ENCODE assay signal across 33 cellular contexts in genomic region chr5:52925001-52925400, GRCh38.
"Had no signal": no experiment of that assay in that cellular context is flagged by ENCODE, and none has a peak within 500 bp of the region (broad histone marks: within the 10 kb centered on the region; RNA-seq: fewer than 3 reads in every experiment).

No MANE protein-coding gene starts in this region.

- H3K27me3 Mint-ChIP-seq: activated CD8-positive, alpha-beta T cell treated with anti-CD3 and anti-CD28 coated beads for 36 hours; activated naive CD8-positive, alpha-beta T cell treated with anti-CD3 and anti-CD28 coated beads for 36 hours had no signal

- ATAC-seq: activated CD8-positive, alpha-beta T cell treated with anti-CD3 and anti-CD28 coated beads for 36 hours; activated naive CD4-positive, alpha-beta T cell treated with anti-CD3 and anti-CD28 coated beads, Interleukin-2, amount 50 U/mL, for 72 hours; activated T-cell treated with anti-CD3 and anti-CD28 coated beads, Interleukin-2, amount 50 U/mL, for 4 hours; activated T-cell treated with anti-CD3 and anti-CD28 coated beads, Interleukin-2, amount 50 U/mL, for 72 hours; activated T-helper 17 cell treated with anti-CD3 and anti-CD28 coated beads, Interleukin-2, amount 50 U/mL, for 72 hours had no signal

- H3K27ac Mint-ChIP-seq: activated B cell treated with CpG ODN at 0.5 μM for 24 hours; activated CD4-positive, alpha-beta memory T cell treated with anti-CD3 and anti-CD28 coated beads for 36 hours; activated CD4-positive, alpha-beta T cell treated with anti-CD3 and anti-CD28 coated beads, Interleukin-2, amount 10 ng/mL, durations not matched to agents 24 days and 14 days; activated CD8-positive, alpha-beta T cell treated with anti-CD3 and anti-CD28 coated beads for 36 hours; activated naive CD4-positive, alpha-beta T cell treated with anti-CD3 and anti-CD28 coated beads for 36 hours; activated naive CD4-positive, alpha-beta T cell treated with anti-CD3 and anti-CD28 coated beads, Interleukin-2, amount 50 U/mL, for 72 hours; activated naive CD8-positive, alpha-beta T cell treated with anti-CD3 and anti-CD28 coated beads for 36 hours; activated T-cell treated with anti-CD3 and anti-CD28 coated beads, Interleukin-2, amount 50 U/mL, for 72 hours; activated T-helper 1 cell treated with anti-CD3 and anti-CD28 coated beads, Interleukin-12 subunit alpha, Interleukin-12 subunit beta, Interleukin-2, Interleukin-4 antibody, amounts not matched to agents 30 ng/mL and 10 ng/mL and 1 ng/mL, durations not matched to agents 14 hours and 24 hours and 36 hours; activated T-helper 17 cell treated with anti-CD3 and anti-CD28 coated beads, Interleukin-2, amount 50 U/mL, for 72 hours; T-helper 1 cell treated with Interleukin-12 subunit alpha and Interleukin-12 subunit beta and Interleukin-4 antibody, amounts not matched to agents 30 μg/mL and 1 μg/mL, for 36 hours; T-helper 2 cell treated with Interferon-gamma antibody and Interleukin-4, amounts not matched to agents 5 μg/mL and 100 μg/mL, for 36 hours had no signal

- H3K9me3 ChIP-seq: ascending aorta had no signal

- H3K4me1 Mint-ChIP-seq: activated B cell treated with CpG ODN at 0.5 μM for 24 hours; activated T-helper 17 cell treated with anti-CD3 and anti-CD28 coated beads, Interleukin-2, amount 50 U/mL, for 72 hours had no signal

- H3K36me3 Mint-ChIP-seq: activated CD4-positive, alpha-beta memory T cell treated with anti-CD3 and anti-CD28 coated beads for 36 hours; activated naive CD4-positive, alpha-beta T cell treated with anti-CD3 and anti-CD28 coated beads, Interleukin-2, amount 50 U/mL, for 72 hours; brain had no signal

- H3K4me3 ChIP-seq: ascending aorta had no signal

- DNase-seq: activated B cell treated with CpG ODN at 0.5 μM for 24 hours; activated CD4-positive, alpha-beta memory T cell treated with anti-CD3 and anti-CD28 coated beads for 36 hours; activated CD4-positive, alpha-beta T cell treated with anti-CD3 and anti-CD28 coated beads for 4 hours; activated CD4-positive, alpha-beta T cell treated with anti-CD3 and anti-CD28 coated beads, Interleukin-2, amount 10 ng/mL, durations not matched to agents 24 days and 14 days; activated CD4-positive, alpha-beta T cell treated with anti-CD3 and anti-CD28 coated beads, Interleukin-2, amount 50 U/mL, for 1 hour; activated CD4-positive, alpha-beta T cell treated with anti-CD3 and anti-CD28 coated beads, Interleukin-2, amount 50 U/mL, for 4 hours; activated CD4-positive, CD25-positive, alpha-beta regulatory T cell treated with anti-CD3 and anti-CD28 coated beads, Interleukin-2, amount 50 U/mL, for 72 hours; activated CD8-positive, alpha-beta memory T cell treated with anti-CD3 and anti-CD28 coated beads, Interleukin-2, amount 50 U/mL, for 4 hours; activated CD8-positive, alpha-beta T cell treated with anti-CD3 and anti-CD28 coated beads for 36 hours; activated effector memory CD4-positive, alpha-beta T cell treated with anti-CD3 and anti-CD28 coated beads, Interleukin-2, amount 50 U/mL, for 16 hours; activated gamma-delta T cell treated with Interleukin-2 at 50 U/mL for 16 hours; activated naive CD4-positive, alpha-beta T cell; activated naive CD4-positive, alpha-beta T cell treated with anti-CD3 and anti-CD28 coated beads for 36 hours; activated naive CD4-positive, alpha-beta T cell treated with anti-CD3 and anti-CD28 coated beads, Interleukin-2, amount 50 U/mL, for 16 hours; activated naive CD8-positive, alpha-beta T cell treated with anti-CD3 and anti-CD28 coated beads for 36 hours; activated T-cell treated with anti-CD3 and anti-CD28 coated beads for 4 hours; activated T-cell treated with anti-CD3 and anti-CD28 coated beads, Interleukin-2, amount 50 U/mL, for 1 hour; activated T-cell treated with anti-CD3 and anti-CD28 coated beads, Interleukin-2, amount 50 U/mL, for 4 hours; activated T-cell treated with anti-CD3 and anti-CD28 coated beads, Interleukin-2, amount 50 U/mL, for 72 hours; amygdala; anterior cingulate cortex; central memory CD4-positive, alpha-beta T cell; T-helper 1 cell; T-helper 2 cell; T-helper 9 cell had no signal

- H3K27ac ChIP-seq: ascending aorta, VCaP had no signal

- H3K27me3 ChIP-seq: ascending aorta had no signal

- H3K9me3 Mint-ChIP-seq: activated B cell treated with CpG ODN at 0.5 μM for 24 hours; activated CD4-positive, alpha-beta memory T cell treated with anti-CD3 and anti-CD28 coated beads for 36 hours; activated CD4-positive, alpha-beta T cell treated with anti-CD3 and anti-CD28 coated beads, Interleukin-2, amount 10 ng/mL, durations not matched to agents 24 days and 14 days; activated CD8-positive, alpha-beta T cell treated with anti-CD3 and anti-CD28 coated beads for 36 hours; activated naive CD4-positive, alpha-beta T cell treated with anti-CD3 and anti-CD28 coated beads for 36 hours; activated naive CD4-positive, alpha-beta T cell treated with anti-CD3 and anti-CD28 coated beads, Interleukin-2, amount 50 U/mL, for 72 hours; activated naive CD8-positive, alpha-beta T cell treated with anti-CD3 and anti-CD28 coated beads for 36 hours; activated T-cell treated with anti-CD3 and anti-CD28 coated beads, Interleukin-2, amount 50 U/mL, for 4 hours; activated T-cell treated with anti-CD3 and anti-CD28 coated beads, Interleukin-2, amount 50 U/mL, for 72 hours; activated T-helper 1 cell treated with anti-CD3 and anti-CD28 coated beads, Interleukin-12 subunit alpha, Interleukin-12 subunit beta, Interleukin-2, Interleukin-4 antibody, amounts not matched to agents 30 ng/mL and 10 ng/mL and 1 ng/mL, durations not matched to agents 14 hours and 24 hours and 36 hours; activated T-helper 17 cell treated with anti-CD3 and anti-CD28 coated beads, Interleukin-2, amount 50 U/mL, for 72 hours; brain; T-helper 1 cell treated with Interleukin-12 subunit alpha and Interleukin-12 subunit beta and Interleukin-4 antibody, amounts not matched to agents 30 μg/mL and 1 μg/mL, for 36 hours; T-helper 2 cell treated with Interferon-gamma antibody and Interleukin-4, amounts not matched to agents 5 μg/mL and 100 μg/mL, for 36 hours had no signal

- H3K4me3 Mint-ChIP-seq: activated B cell treated with CpG ODN at 0.5 μM for 24 hours; activated CD4-positive, alpha-beta memory T cell treated with anti-CD3 and anti-CD28 coated beads for 36 hours; activated CD4-positive, alpha-beta T cell treated with anti-CD3 and anti-CD28 coated beads, Interleukin-2, amount 10 ng/mL, durations not matched to agents 24 days and 14 days; activated CD8-positive, alpha-beta T cell treated with anti-CD3 and anti-CD28 coated beads for 36 hours; activated naive CD4-positive, alpha-beta T cell treated with anti-CD3 and anti-CD28 coated beads for 36 hours; activated naive CD8-positive, alpha-beta T cell treated with anti-CD3 and anti-CD28 coated beads for 36 hours; activated T-cell treated with anti-CD3 and anti-CD28 coated beads, Interleukin-2, amount 50 U/mL, for 4 hours; activated T-cell treated with anti-CD3 and anti-CD28 coated beads, Interleukin-2, amount 50 U/mL, for 72 hours; activated T-helper 1 cell treated with anti-CD3 and anti-CD28 coated beads, Interleukin-12 subunit alpha, Interleukin-12 subunit beta, Interleukin-2, Interleukin-4 antibody, amounts not matched to agents 30 ng/mL and 10 ng/mL and 1 ng/mL, durations not matched to agents 14 hours and 24 hours and 36 hours; activated T-helper 17 cell treated with anti-CD3 and anti-CD28 coated beads, Interleukin-2, amount 50 U/mL, for 72 hours; brain; T-helper 1 cell treated with Interleukin-12 subunit alpha and Interleukin-12 subunit beta and Interleukin-4 antibody, amounts not matched to agents 30 μg/mL and 1 μg/mL, for 36 hours; T-helper 2 cell treated with Interferon-gamma antibody and Interleukin-4, amounts not matched to agents 5 μg/mL and 100 μg/mL, for 36 hours had no signal
